Comparison of ENCODE assay signal across 8 cellular contexts in genomic region chr9:68949271-68950000, GRCh38.
DNase-seq lines count a peak whose midpoint lies in the region; ATAC-seq and TF ChIP-seq lines count a peak whose summit lies in the region.

No MANE protein-coding gene starts in this region.

- peak overlapping the region; percentile 43 for H3K4me3 ChIP-seq in osteoblast (ENCODE audit: insufficient read depth, low read length)

- DNase-seq in GM10248 (ENCODE audit: extremely low spot score) (no peak), LHCN-M2 (ENCODE audit: low read depth) (peak; percentile 44), osteoblast (ENCODE audit: insufficient read length, low spot score, missing footprints) (no peak), NCI-H1694 (lab: John Stamatoyannopoulos, UW) (no peak), HK-2 (ENCODE audit: unreplicated experiment) (no peak), HEK293T (ENCODE audit: extremely low spot score) (no peak)
- DNase-seq in activated T-helper 2 cell treated with anti-CD3 and anti-CD28 coated beads, Interferon-gamma antibody, Interleukin-2, Interleukin-4, amounts not matched to agents 10 μg/mL and 5 μg/mL and 100 μg/mL, durations not matched to agents 14 hours and 24 hours and 36 hours (ENCODE audit: low spot score): no peak

- peak overlapping the region; percentile 74 for H3K27ac Mint-ChIP-seq in activated T-helper 2 cell treated with anti-CD3 and anti-CD28 coated beads, Interferon-gamma antibody, Interleukin-2, Interleukin-4, amounts not matched to agents 10 μg/mL and 5 μg/mL and 100 μg/mL, durations not matched to agents 14 hours and 24 hours and 36 hours

- intact Hi-C loops in activated T-helper 2 cell treated with anti-CD3 and anti-CD28 coated beads, Interferon-gamma antibody, Interleukin-2, Interleukin-4, amounts not matched to agents 10 μg/mL and 5 μg/mL and 100 μg/mL, durations not matched to agents 14 hours and 24 hours and 36 hours (cut with micrococcal nuclease): loop anchor here (1.0 to 2.0 kb wide), 5 partner anchors 31 to 365 kb away; no protein-coding TSS in a partner anchor

- no peaks in the 10 kb centered on the region for H3K36me3 ChIP-seq in osteoblast (ENCODE audit: insufficient read depth, low read length)

- no peaks in the 10 kb centered on the region for H3K79me2 ChIP-seq in osteoblast (ENCODE audit: insufficient read depth, low read length)

- TF ChIP-seq CTCF in GM10248 (IDR thresholded peaks at IDR 0.05; ENCODE audit: control extremely low read depth, extremely low read depth, low read depth, missing control alignments) (peak; percentile 58), osteoblast (IDR thresholded peaks at IDR 0.05; ENCODE audit: extremely low read depth, low read depth, low read length) (peak; percentile 38)

- H3K4me2 ChIP-seq in osteoblast (ENCODE audit: insufficient read depth, low read length): peak overlapping the region; percentile 70

- no peaks in the 10 kb centered on the region for H3K4me1 ChIP-seq in osteoblast (ENCODE audit: insufficient read depth, low read length)

- peaks cover 72% of the 10 kb centered on the region for H3K4me1 Mint-ChIP-seq in activated T-helper 2 cell treated with anti-CD3 and anti-CD28 coated beads, Interferon-gamma antibody, Interleukin-2, Interleukin-4, amounts not matched to agents 10 μg/mL and 5 μg/mL and 100 μg/mL, durations not matched to agents 14 hours and 24 hours and 36 hours (ENCODE audit: low read depth)

- peak overlapping the region; percentile 67 for H2AFZ ChIP-seq in osteoblast (ENCODE audit: low read length)

- ATAC-seq in GM18519 (IDR thresholded peaks at IDR 0.05; ENCODE audit: low FRiP score, unreplicated experiment): no peak

- CTCF ChIA-PET in GM10248 (lab: Yijun Ruan, JAX) (interaction anchor here (0.9 to 6.1 kb wide), 25 partner anchors 11 to 366 kb away, joined by 3 to 44 read pairs (median 4); partner anchors contain the start of gene FXN), HEK293T (lab: Yijun Ruan, JAX) (no interaction called here)

- POLR2A ChIA-PET in GM10248 (lab: Yijun Ruan, JAX) (interaction anchor here (0.5 kb wide), 2 partner anchors 16 to 62 kb away, joined by 3 read pairs; no protein-coding TSS in a partner anchor), HEK293T (lab: Yijun Ruan, JAX) (no interaction called here)

- no peaks in the 10 kb centered on the region for H3K9me3 ChIP-seq in osteoblast (ENCODE audit: low read depth, low read length)

- H3K27me3 Mint-ChIP-seq in activated T-helper 2 cell treated with anti-CD3 and anti-CD28 coated beads, Interferon-gamma antibody, Interleukin-2, Interleukin-4, amounts not matched to agents 10 μg/mL and 5 μg/mL and 100 μg/mL, durations not matched to agents 14 hours and 24 hours and 36 hours (ENCODE audit: low read depth): no peaks in the 10 kb centered on the region

- no peak overlapping the region for H3K27ac ChIP-seq in osteoblast (ENCODE audit: low read depth, low read length)

- no peaks in the 10 kb centered on the region for H4K20me1 ChIP-seq in osteoblast (ENCODE audit: insufficient read depth, low read length)

- H3K27me3 ChIP-seq in osteoblast (ENCODE audit: insufficient read depth, low read length): no peaks in the 10 kb centered on the region

- no peaks in the 10 kb centered on the region for H3K9me3 Mint-ChIP-seq in activated T-helper 2 cell treated with anti-CD3 and anti-CD28 coated beads, Interferon-gamma antibody, Interleukin-2, Interleukin-4, amounts not matched to agents 10 μg/mL and 5 μg/mL and 100 μg/mL, durations not matched to agents 14 hours and 24 hours and 36 hours

- H3K4me3 Mint-ChIP-seq in activated T-helper 2 cell treated with anti-CD3 and anti-CD28 coated beads, Interferon-gamma antibody, Interleukin-2, Interleukin-4, amounts not matched to agents 10 μg/mL and 5 μg/mL and 100 μg/mL, durations not matched to agents 14 hours and 24 hours and 36 hours (ENCODE audit: low read depth): no peak overlapping the region

- peaks cover 68% of the 10 kb centered on the region for H3K36me3 Mint-ChIP-seq in activated T-helper 2 cell treated with anti-CD3 and anti-CD28 coated beads, Interferon-gamma antibody, Interleukin-2, Interleukin-4, amounts not matched to agents 10 μg/mL and 5 μg/mL and 100 μg/mL, durations not matched to agents 14 hours and 24 hours and 36 hours (ENCODE audit: low read depth)

TF ChIP-seq in HEK293T, 16 proteins besides CTCF, POLR2A, EP300 and RAD21:
- TF ChIP-seq TARDBP (IDR thresholded peaks at IDR 0.05) (no peak), CTBP1 (IDR thresholded peaks at IDR 0.05; ENCODE audit: borderline replicate concordance) (no peak), FOXK2 (IDR thresholded peaks at IDR 0.05) (no peak), NFRKB (IDR thresholded peaks at IDR 0.05) (no peak), HDGF (IDR thresholded peaks at IDR 0.05; ENCODE audit: borderline replicate concordance) (no peak), LEF1 (IDR thresholded peaks at IDR 0.05; ENCODE audit: borderline replicate concordance) (no peak), ELF4 (IDR thresholded peaks at IDR 0.05) (no peak), ARNT (IDR thresholded peaks at IDR 0.05) (no peak)
TF ChIP-seq in HEK293T: peak in this region for 0.
